ENCODE assay signal across 1 cellular context in genomic region chrX:12065251-12065650, GRCh38.
TF ChIP-seq lines count a peak whose summit lies in the region.

No MANE protein-coding gene starts in this region.

TF ChIP-seq in HCT116, 20 proteins besides CTCF, POLR2A, EP300 and RAD21 (continued from another document):
- TF ChIP-seq ZBTB33 (IDR thresholded peaks at IDR 0.05; ENCODE audit: extremely low read depth, insufficient replicate concordance, low read length) (no peak), POLR2AphosphoS5 (IDR thresholded peaks at IDR 0.05; ENCODE audit: low read depth, low read length) (no peak), FOSL1 (IDR thresholded peaks at IDR 0.05; ENCODE audit: low read depth) (no peak)
